In the genomic region with DNA sequence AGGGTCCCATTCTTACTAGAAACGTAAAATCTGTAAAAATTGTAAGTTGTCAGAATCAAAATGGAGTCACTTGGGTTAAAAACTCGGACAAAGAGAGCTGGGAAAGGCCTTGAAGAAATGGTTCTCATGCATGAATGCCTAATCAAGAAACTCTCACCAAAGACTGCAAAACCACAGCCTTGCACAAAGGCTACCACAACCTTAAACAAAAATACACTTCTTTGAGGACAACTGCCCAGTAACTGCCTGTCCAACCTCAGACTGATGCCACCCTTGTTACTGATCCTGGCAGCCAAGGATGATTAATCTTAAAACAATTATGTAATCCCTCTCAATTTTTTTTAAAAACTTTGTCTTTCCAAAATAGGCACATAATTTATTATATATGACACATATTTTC, we compare ENCODE assay signal across 22 cellular contexts.
"Had no signal": no experiment of that assay in that cellular context is flagged by ENCODE, and none has a peak within 500 bp of the region (broad histone marks: within the 10 kb centered on the region; RNA-seq: fewer than 3 reads in every experiment).

No MANE protein-coding gene starts in this region.

- H3K9me3 ChIP-seq: pancreas, stomach, testis, upper lobe of left lung had no signal

- ATAC-seq: activated CD8-positive, alpha-beta T cell treated with anti-CD3 and anti-CD28 coated beads, Interleukin-2, amount 10 ng/mL, durations not matched to agents 7 days and 5 days; activated T-cell treated with anti-CD3 and anti-CD28 coated beads, Interleukin-2, amount 50 U/mL, for 72 hours; foreskin keratinocyte; pancreas; T-helper 17 cell; WTC11 had no signal

- H3K4me2 ChIP-seq: neural progenitor cell had no signal

- H2AFZ ChIP-seq: neural progenitor cell had no signal

- H3K9ac ChIP-seq: neural progenitor cell had no signal

- DNase-seq: activated CD4-positive, alpha-beta T cell treated with anti-CD3 and anti-CD28 coated beads for 48 hours; activated CD8-positive, alpha-beta memory T cell treated with anti-CD3 and anti-CD28 coated beads, Interleukin-2, amount 50 U/mL, for 48 hours; activated CD8-positive, alpha-beta T cell treated with anti-CD3 and anti-CD28 coated beads, Interleukin-2, amount 10 ng/mL, durations not matched to agents 7 days and 5 days; activated gamma-delta T cell; activated naive CD8-positive, alpha-beta T cell treated with anti-CD3 and anti-CD28 coated beads for 36 hours; activated T-cell treated with anti-CD3 and anti-CD28 coated beads, Interleukin-2, amount 50 U/mL, for 72 hours; anterior cingulate cortex; effector memory CD4-positive, alpha-beta T cell; foreskin keratinocyte; head of caudate nucleus; immature natural killer cell; midbrain; pancreas; stimulated activated CD4-positive, alpha-beta T cell treated with anti-CD3 and anti-CD28 coated beads, Interleukin-12 subunit alpha, Interleukin-12 subunit beta, amount 100 ng/mL, for 4 hours; stimulated activated CD4-positive, alpha-beta T cell treated with anti-CD3 and anti-CD28 coated beads, Interleukin-2, amount 100 ng/mL, for 24 hours; stomach; T-helper 17 cell; testis; upper lobe of left lung had no signal

- H3K27me3 ChIP-seq: foreskin keratinocyte, neural progenitor cell, pancreas, stomach, testis, upper lobe of left lung had no signal

- H3K4me1 ChIP-seq: foreskin keratinocyte, neural progenitor cell, pancreas, stomach, testis, upper lobe of left lung had no signal

- H3K36me3 ChIP-seq: neural progenitor cell, pancreas, stomach, upper lobe of left lung had no signal

- H3K4me3 ChIP-seq: lung, neural progenitor cell, pancreas, stomach, testis, upper lobe of left lung had no signal

- H3K27ac ChIP-seq: foreskin keratinocyte, neural progenitor cell, pancreas, stomach, testis, upper lobe of left lung had no signal
